Comparison of ENCODE assay signal across 9 cellular contexts in the genomic region with DNA sequence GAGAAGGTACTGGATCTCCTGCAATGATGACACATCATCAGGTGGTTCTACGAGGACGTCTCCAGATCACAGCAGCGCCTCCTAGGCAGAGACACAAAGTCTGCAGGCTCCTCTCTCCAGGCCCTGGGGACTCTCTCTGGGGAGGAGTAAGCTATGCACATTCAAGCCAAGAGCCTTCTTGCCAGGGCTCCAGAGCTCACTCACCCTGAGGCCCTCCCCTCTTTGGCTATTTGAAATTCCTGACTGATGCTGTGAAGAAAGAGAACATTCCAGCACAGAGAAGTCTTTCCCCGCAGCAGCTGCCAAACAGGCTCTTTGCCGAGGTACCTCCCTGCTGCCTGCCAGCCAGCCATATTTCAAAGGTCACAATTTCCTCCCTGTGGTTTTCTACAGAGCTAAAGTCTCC.
DNase-seq lines count a peak whose midpoint lies in the region; ATAC-seq, FAIRE-seq and TF ChIP-seq lines count a peak whose summit lies in the region.
"Had no signal": no experiment of that assay in that cellular context is flagged by ENCODE, and none has a peak within 500 bp of the region (broad histone marks: within the 10 kb centered on the region; RNA-seq: fewer than 3 reads in every experiment).

No MANE protein-coding gene starts in this region.

- no peak overlapping the region for H3K4me3 ChIP-seq in H1 (ENCODE audit: extremely low read depth in 1 of 4, insufficient read depth in 2 of 4, low read depth in 3 of 4, low read length in 4 of 4)
- H3K4me3 ChIP-seq in mesenchymal stem cell (ENCODE audit: insufficient read depth in 1 of 2, low read depth in 1 of 2, low read length in 2 of 2): no peak overlapping the region

- H3K4me1 Mint-ChIP-seq in CD4-positive, alpha-beta T cell (ENCODE audit: low read depth): peaks cover 74% of the 10 kb centered on the region

- CTCF ChIA-PET in CD4-positive, alpha-beta T cell (lab: Charles Lee): interaction anchor here (0.7 to 3.6 kb wide), 10 partner anchors 8 to 339 kb away, joined by 3 to 22 read pairs (median 6); partner anchors contain the start of gene EIF4G2
- CTCF ChIA-PET in H1 (lab: Charles Lee; ENCODE audit: partially characterized antibody): interaction anchor here (0.6 to 4.2 kb wide), 21 partner anchors 7 to 219 kb away, joined by 3 to 38 read pairs (median 4); no protein-coding TSS in a partner anchor

- H3K56ac ChIP-seq in H1 (replicated peaks; ENCODE audit: insufficient read length, low read depth, low read length): no peak overlapping the region

- TF ChIP-seq CTCF in CD4-positive, alpha-beta T cell (IDR thresholded peaks at IDR 0.05): no peak
- TF ChIP-seq CTCF in H1 (IDR thresholded peaks at IDR 0.05; ENCODE audit: control extremely low read depth in 1 of 3, insufficient read depth in 1 of 3, low read depth in 1 of 3, low read length in 3 of 3): peak; percentile 56 to 71 (median 63)

- H2AK5ac ChIP-seq in H1 (ENCODE audit: low read depth, low read length): no peak overlapping the region
- no peak overlapping the region for H2AK5ac ChIP-seq in mesenchymal stem cell (ENCODE audit: low read length, severe bottlenecking)

- POLR2A ChIA-PET in CD4-positive, alpha-beta T cell (lab: Charles Lee): interaction anchor here (0.9 to 3.6 kb wide), 5 partner anchors 9 to 339 kb away, joined by 3 to 38 read pairs (median 5); partner anchors contain the start of gene EIF4G2
- POLR2A ChIA-PET in H1 (lab: Charles Lee; ENCODE audit: partially characterized antibody): interaction anchor here (0.9 to 1.4 kb wide), 2 partner anchors 339 to 340 kb away, joined by 3 read pairs; partner anchors contain the start of gene EIF4G2

- H3K36me3 ChIP-seq in H1 (ENCODE audit: control insufficient read depth in 2 of 4, insufficient read depth in 4 of 4, low read length in 3 of 4) (no peaks in the 10 kb centered on the region), mesenchymal stem cell (ENCODE audit: control insufficient read depth in 1 of 2, insufficient read depth in 2 of 2, low read depth in 1 of 2, low read length in 2 of 2) (no peaks in the 10 kb centered on the region)

- H3K23ac ChIP-seq in H1 (ENCODE audit: insufficient read length): no peak overlapping the region
- no peak overlapping the region for H3K23ac ChIP-seq in mesenchymal stem cell (ENCODE audit: low read length in 2 of 2)

- H3K79me1 ChIP-seq in H1 (ENCODE audit: low read depth, low read length) (no peaks in the 10 kb centered on the region), mesenchymal stem cell (replicated peaks; ENCODE audit: low read length, poor library complexity, severe bottlenecking) (no peaks in the 10 kb centered on the region)

- H2BK5ac ChIP-seq in H1 (ENCODE audit: low read depth, low read length): no peak overlapping the region
- no peak overlapping the region for H2BK5ac ChIP-seq in mesenchymal stem cell (ENCODE audit: low read depth, low read length, poor library complexity, severe bottlenecking)

- WGBS in H1 (ENCODE audit: extremely low coverage in 1 of 2, insufficient coverage in 1 of 2, insufficient read length in 1 of 2, insufficient replicate concordance in 2 of 2, low coverage in 1 of 2, low lambda C conversion rate in 2 of 2, missing lambda C conversion rate in 1 of 2), 2 experiments: 67% methylated on average over 5 of the region's 5 CpGs; no CpG with 5 or more reads in 1 of the 2 experiments
- 38% methylated on average over 4 of the region's 5 CpGs for WGBS in mesenchymal stem cell

- peak overlapping the region; percentile 95 for H3K27ac Mint-ChIP-seq in CD4-positive, alpha-beta T cell
- H3K27ac Mint-ChIP-seq: activated naive CD8-positive, alpha-beta T cell treated with anti-CD3 and anti-CD28 coated beads, Interleukin-2, amount 10 ng/mL, durations not matched to agents 7 days and 5 days had no signal

- no peaks in the 10 kb centered on the region for H3K23me2 ChIP-seq in H1 (ENCODE audit: low read depth, low read length)

- no peaks in the 10 kb centered on the region for H3K9me3 Mint-ChIP-seq in CD4-positive, alpha-beta T cell
- H3K9me3 Mint-ChIP-seq: activated naive CD8-positive, alpha-beta T cell treated with anti-CD3 and anti-CD28 coated beads, Interleukin-2, amount 10 ng/mL, durations not matched to agents 7 days and 5 days had no signal

- FAIRE-seq in H1 (lab: Jason Lieb, UNC): peak; percentile 76

- H2BK12ac ChIP-seq in H1 (ENCODE audit: low read depth, low read length) (no peak overlapping the region), mesenchymal stem cell (ENCODE audit: low read length in 2 of 2) (no peak overlapping the region)

- peak overlapping the region; percentile 63 for H3K4me3 Mint-ChIP-seq in CD4-positive, alpha-beta T cell
- H3K4me3 Mint-ChIP-seq: activated naive CD8-positive, alpha-beta T cell treated with anti-CD3 and anti-CD28 coated beads, Interleukin-2, amount 10 ng/mL, durations not matched to agents 7 days and 5 days had no signal

- no peak overlapping the region for H4K91ac ChIP-seq in H1 (replicated peaks; ENCODE audit: insufficient read length, low read length)
- H4K91ac ChIP-seq in mesenchymal stem cell (ENCODE audit: low read length): no peak overlapping the region

- intact Hi-C loops in CD4-positive, alpha-beta T cell (cut with DNase I, micrococcal nuclease): loop anchor here (2.0 to 5.0 kb wide), 2 partner anchors 286 to 695 kb away; no protein-coding TSS in a partner anchor

- no peak overlapping the region for H3K14ac ChIP-seq in H1 (ENCODE audit: insufficient read length)
- H3K14ac ChIP-seq in mesenchymal stem cell (ENCODE audit: low read length in 2 of 2): no peak overlapping the region

- no peaks in the 10 kb centered on the region for H3K27me3 ChIP-seq in CD4-positive, alpha-beta T cell (ENCODE audit: control insufficient read depth, insufficient read depth, low read length)
- H3K27me3 ChIP-seq in H1 (replicated peaks in 1 of 4; ENCODE audit: control insufficient read depth in 3 of 4, extremely low read depth in 1 of 4, insufficient read depth in 3 of 4, low read length in 3 of 4): no peaks in the 10 kb centered on the region; a peak in 1 of 7 replicates
- peaks cover 0 to 15% of the 10 kb centered on the region in 2 experiments for H3K27me3 ChIP-seq in mesenchymal stem cell (ENCODE audit: control insufficient read depth in 1 of 2, insufficient read depth in 1 of 2, low read length in 2 of 2)

- H3K36me3 Mint-ChIP-seq in CD4-positive, alpha-beta T cell (ENCODE audit: low read depth): peaks cover 27% of the 10 kb centered on the region

- H3K4me1 ChIP-seq in H1 (replicated peaks in 1 of 4; ENCODE audit: control insufficient read depth in 3 of 4, insufficient read depth in 4 of 4, low read length in 3 of 4) (no peaks in the 10 kb centered on the region; a peak in 1 of 7 replicates), mesenchymal stem cell (ENCODE audit: control insufficient read depth, insufficient read depth, low read depth, low read length) (no peaks in the 10 kb centered on the region)

- H2BK120ac ChIP-seq in H1 (replicated peaks; ENCODE audit: low read depth, low read length) (no peak overlapping the region), mesenchymal stem cell (ENCODE audit: low read depth, low read length) (no peak overlapping the region)

- H3K9ac ChIP-seq in H1 (replicated peaks in 1 of 4; ENCODE audit: extremely low read depth in 1 of 4, low read depth in 3 of 4, low read length in 3 of 4) (no peak overlapping the region), mesenchymal stem cell (ENCODE audit: low read length) (peak overlapping the region; percentile 6)

- H2BK20ac ChIP-seq in H1 (ENCODE audit: low read length): no peak overlapping the region

- peak; percentile 13 for ATAC-seq in CD4-positive, alpha-beta T cell (ENCODE audit: poor library complexity)
- no peak for ATAC-seq in HG02678 (IDR thresholded peaks at IDR 0.05; ENCODE audit: unreplicated experiment)

- H2AFZ ChIP-seq in H1 (ENCODE audit: low read length): no peak overlapping the region
- no peak overlapping the region for H2AFZ ChIP-seq in mesenchymal stem cell (ENCODE audit: low read depth, low read length)

- DNase-seq in CD4-positive, alpha-beta T cell: peak in 9 of 10 experiments; percentile 27 to 56 (median 46)
- DNase-seq in OCI-M1 (lab: John Stamatoyannopoulos, UW): peak; percentile 11
- peak; percentile 60 to 73 for DNase-seq in H1 (ENCODE audit: low read depth in 1 of 2, low spot score in 2 of 2)
- peak; percentile 76 for DNase-seq in mesenchymal stem cell
- DNase-seq in DMS79 (lab: John Stamatoyannopoulos, UW): no peak
- no peak for DNase-seq in T1000 (lab: John Stamatoyannopoulos, UW)
- DNase-seq in NCI-H1417 (lab: John Stamatoyannopoulos, UW): no peak
- DNase-seq: activated naive CD8-positive, alpha-beta T cell treated with anti-CD3 and anti-CD28 coated beads, Interleukin-2, amount 10 ng/mL, durations not matched to agents 7 days and 5 days had no signal

- no peak overlapping the region for H2BK15ac ChIP-seq in H1 (ENCODE audit: low read length)
- H2BK15ac ChIP-seq in mesenchymal stem cell (ENCODE audit: low read depth, poor library complexity, severe bottlenecking): peak overlapping the region; percentile 54

- no peaks in the 10 kb centered on the region for H3K27me3 Mint-ChIP-seq in CD4-positive, alpha-beta T cell

- no peak overlapping the region for H4K5ac ChIP-seq in H1 (ENCODE audit: insufficient read length, low read depth, low read length)

- no peak for TF ChIP-seq POLR2A in H1 (IDR thresholded peaks at IDR 0.05; ENCODE audit: control extremely low read depth in 1 of 2, low read depth in 2 of 2, low read length in 2 of 2)

- H3K79me2 ChIP-seq in H1 (ENCODE audit: control insufficient read depth in 1 of 2, insufficient read depth in 2 of 2, low read length in 2 of 2): no peaks in the 10 kb centered on the region

- H3K4me2 ChIP-seq in H1 (ENCODE audit: insufficient read depth in 1 of 2, low read depth in 2 of 2, low read length in 2 of 2): no peak overlapping the region
- no peak overlapping the region for H3K4me2 ChIP-seq in mesenchymal stem cell (ENCODE audit: low read length, poor library complexity, severe bottlenecking)

- peak overlapping the region; percentile 95 for H3K27ac ChIP-seq in CD4-positive, alpha-beta T cell (ENCODE audit: low read depth, low read length)
- no peak overlapping the region for H3K27ac ChIP-seq in H1 (ENCODE audit: low read depth, low read length)
- H3K27ac ChIP-seq in mesenchymal stem cell (ENCODE audit: low read length, poor library complexity, severe bottlenecking): peak overlapping the region; percentile 55

- no peak for TF ChIP-seq EP300 in H1 (IDR thresholded peaks at IDR 0.05; ENCODE audit: borderline replicate concordance in 1 of 2, low read depth in 2 of 2, low read length in 2 of 2)

- no peaks in the 10 kb centered on the region for H3K9me3 ChIP-seq in CD4-positive, alpha-beta T cell (ENCODE audit: control insufficient read depth, low read length)
- H3K9me3 ChIP-seq in H1 (ENCODE audit: insufficient read depth in 2 of 2, low read depth in 1 of 2, low read length in 1 of 2) (no peaks in the 10 kb centered on the region), mesenchymal stem cell (ENCODE audit: control insufficient read depth, low read length) (peaks cover 9% of the 10 kb centered on the region)

- H4K8ac ChIP-seq in H1 (ENCODE audit: extremely low read depth, insufficient read depth, low read length) (no peak overlapping the region), mesenchymal stem cell (ENCODE audit: low read length) (no peak overlapping the region)

- H4K20me1 ChIP-seq in H1 (replicated peaks in 1 of 2; ENCODE audit: control insufficient read depth in 1 of 2, insufficient read depth in 2 of 2, low read length in 2 of 2): no peaks in the 10 kb centered on the region

- H3K18ac ChIP-seq in H1 (ENCODE audit: extremely low read depth, low read length) (no peak overlapping the region; the same call in 1 of the 2 replicates), mesenchymal stem cell (ENCODE audit: low read depth in 1 of 2, low read length in 2 of 2) (no peak overlapping the region)

- peak; percentile 25 to 39; a peak in 2 of 4 replicates for TF ChIP-seq RAD21 in H1 (IDR thresholded peaks at IDR 0.05 in 1 of 2, conservative IDR thresholded peaks at IDR 0.05 in 1 of 2; ENCODE audit: low read depth in 2 of 2, low read length in 2 of 2)

- no peak overlapping the region for H3K4ac ChIP-seq in H1 (replicated peaks; ENCODE audit: insufficient read length, low read depth, low read length)
- H3K4ac ChIP-seq in mesenchymal stem cell (ENCODE audit: low read depth in 1 of 2, low read length in 2 of 2): no peak overlapping the region

Comparison
In these comparisons a context has a peak if more than half of its experiments do, and no peak if none do; other contexts are left out.
1. DNase-seq: peak in CD4-positive, alpha-beta T cell (9 of 10), OCI-M1 (single experiment), H1 (2 of 2) and mesenchymal stem cell (single experiment); none in DMS79 (single experiment), T1000 (single experiment) and NCI-H1417 (0 of 3).